Comparison of ENCODE assay signal across 1 cellular context in genomic region chr7:45881759-45882464, GRCh38.
TF ChIP-seq lines count a peak whose summit lies in the region.

No MANE protein-coding gene starts in this region.

TF ChIP-seq in HepG2, 621 proteins besides CTCF, POLR2A, EP300 and RAD21 (continued from another document and continues in another):
- TF ChIP-seq, protein P1, sequence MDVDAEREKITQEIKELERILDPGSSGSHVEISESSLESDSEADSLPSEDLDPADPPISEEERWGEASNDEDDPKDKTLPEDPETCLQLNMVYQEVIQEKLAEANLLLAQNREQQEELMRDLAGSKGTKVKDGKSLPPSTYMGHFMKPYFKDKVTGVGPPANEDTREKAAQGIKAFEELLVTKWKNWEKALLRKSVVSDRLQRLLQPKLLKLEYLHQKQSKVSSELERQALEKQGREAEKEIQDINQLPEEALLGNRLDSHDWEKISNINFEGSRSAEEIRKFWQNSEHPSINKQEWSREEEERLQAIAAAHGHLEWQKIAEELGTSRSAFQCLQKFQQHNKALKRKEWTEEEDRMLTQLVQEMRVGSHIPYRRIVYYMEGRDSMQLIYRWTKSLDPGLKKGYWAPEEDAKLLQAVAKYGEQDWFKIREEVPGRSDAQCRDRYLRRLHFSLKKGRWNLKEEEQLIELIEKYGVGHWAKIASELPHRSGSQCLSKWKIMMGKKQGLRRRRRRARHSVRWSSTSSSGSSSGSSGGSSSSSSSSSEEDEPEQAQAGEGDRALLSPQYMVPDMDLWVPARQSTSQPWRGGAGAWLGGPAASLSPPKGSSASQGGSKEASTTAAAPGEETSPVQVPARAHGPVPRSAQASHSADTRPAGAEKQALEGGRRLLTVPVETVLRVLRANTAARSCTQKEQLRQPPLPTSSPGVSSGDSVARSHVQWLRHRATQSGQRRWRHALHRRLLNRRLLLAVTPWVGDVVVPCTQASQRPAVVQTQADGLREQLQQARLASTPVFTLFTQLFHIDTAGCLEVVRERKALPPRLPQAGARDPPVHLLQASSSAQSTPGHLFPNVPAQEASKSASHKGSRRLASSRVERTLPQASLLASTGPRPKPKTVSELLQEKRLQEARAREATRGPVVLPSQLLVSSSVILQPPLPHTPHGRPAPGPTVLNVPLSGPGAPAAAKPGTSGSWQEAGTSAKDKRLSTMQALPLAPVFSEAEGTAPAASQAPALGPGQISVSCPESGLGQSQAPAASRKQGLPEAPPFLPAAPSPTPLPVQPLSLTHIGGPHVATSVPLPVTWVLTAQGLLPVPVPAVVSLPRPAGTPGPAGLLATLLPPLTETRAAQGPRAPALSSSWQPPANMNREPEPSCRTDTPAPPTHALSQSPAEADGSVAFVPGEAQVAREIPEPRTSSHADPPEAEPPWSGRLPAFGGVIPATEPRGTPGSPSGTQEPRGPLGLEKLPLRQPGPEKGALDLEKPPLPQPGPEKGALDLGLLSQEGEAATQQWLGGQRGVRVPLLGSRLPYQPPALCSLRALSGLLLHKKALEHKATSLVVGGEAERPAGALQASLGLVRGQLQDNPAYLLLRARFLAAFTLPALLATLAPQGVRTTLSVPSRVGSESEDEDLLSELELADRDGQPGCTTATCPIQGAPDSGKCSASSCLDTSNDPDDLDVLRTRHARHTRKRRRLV (CRISPR knock-in tag; IDR thresholded peaks at IDR 0.05) = peak; percentile 83
- peak; percentile 84 for TF ChIP-seq ZNF331 (CRISPR knock-in tag; IDR thresholded peaks at IDR 0.05)
- TF ChIP-seq ZNF615 (CRISPR knock-in tag; IDR thresholded peaks at IDR 0.05; ENCODE audit: borderline replicate concordance) = no peak
- TF ChIP-seq ATF1 (CRISPR knock-in tag; IDR thresholded peaks at IDR 0.05) = no peak
- TF ChIP-seq ZFP82 (CRISPR knock-in tag; IDR thresholded peaks at IDR 0.05; ENCODE audit: borderline replicate concordance) = no peak
- no peak for TF ChIP-seq ZNF839 (CRISPR knock-in tag; IDR thresholded peaks at IDR 0.05; ENCODE audit: borderline replicate concordance)
- no peak for TF ChIP-seq PCBP1 (IDR thresholded peaks at IDR 0.05; ENCODE audit: borderline replicate concordance, low read depth, low read length)
- TF ChIP-seq MEIS1 (CRISPR knock-in tag; IDR thresholded peaks at IDR 0.05; ENCODE audit: borderline replicate concordance) = peak; percentile 95
- peak; percentile 73 for TF ChIP-seq JARID2 (CRISPR knock-in tag; IDR thresholded peaks at IDR 0.05; ENCODE audit: insufficient replicate concordance)
- no peak for TF ChIP-seq ZNF550 (CRISPR knock-in tag; IDR thresholded peaks at IDR 0.05; ENCODE audit: borderline replicate concordance)
- peak; percentile 90; the same call in 1 of the 2 replicates for TF ChIP-seq JDP2 (CRISPR knock-in tag; IDR thresholded peaks at IDR 0.05; ENCODE audit: borderline replicate concordance)
- TF ChIP-seq ZNF205 (CRISPR knock-in tag; IDR thresholded peaks at IDR 0.05) = peak; percentile 96
- peak; percentile 90 for TF ChIP-seq KAT8 (CRISPR knock-in tag; IDR thresholded peaks at IDR 0.05)
- TF ChIP-seq, protein P2, sequence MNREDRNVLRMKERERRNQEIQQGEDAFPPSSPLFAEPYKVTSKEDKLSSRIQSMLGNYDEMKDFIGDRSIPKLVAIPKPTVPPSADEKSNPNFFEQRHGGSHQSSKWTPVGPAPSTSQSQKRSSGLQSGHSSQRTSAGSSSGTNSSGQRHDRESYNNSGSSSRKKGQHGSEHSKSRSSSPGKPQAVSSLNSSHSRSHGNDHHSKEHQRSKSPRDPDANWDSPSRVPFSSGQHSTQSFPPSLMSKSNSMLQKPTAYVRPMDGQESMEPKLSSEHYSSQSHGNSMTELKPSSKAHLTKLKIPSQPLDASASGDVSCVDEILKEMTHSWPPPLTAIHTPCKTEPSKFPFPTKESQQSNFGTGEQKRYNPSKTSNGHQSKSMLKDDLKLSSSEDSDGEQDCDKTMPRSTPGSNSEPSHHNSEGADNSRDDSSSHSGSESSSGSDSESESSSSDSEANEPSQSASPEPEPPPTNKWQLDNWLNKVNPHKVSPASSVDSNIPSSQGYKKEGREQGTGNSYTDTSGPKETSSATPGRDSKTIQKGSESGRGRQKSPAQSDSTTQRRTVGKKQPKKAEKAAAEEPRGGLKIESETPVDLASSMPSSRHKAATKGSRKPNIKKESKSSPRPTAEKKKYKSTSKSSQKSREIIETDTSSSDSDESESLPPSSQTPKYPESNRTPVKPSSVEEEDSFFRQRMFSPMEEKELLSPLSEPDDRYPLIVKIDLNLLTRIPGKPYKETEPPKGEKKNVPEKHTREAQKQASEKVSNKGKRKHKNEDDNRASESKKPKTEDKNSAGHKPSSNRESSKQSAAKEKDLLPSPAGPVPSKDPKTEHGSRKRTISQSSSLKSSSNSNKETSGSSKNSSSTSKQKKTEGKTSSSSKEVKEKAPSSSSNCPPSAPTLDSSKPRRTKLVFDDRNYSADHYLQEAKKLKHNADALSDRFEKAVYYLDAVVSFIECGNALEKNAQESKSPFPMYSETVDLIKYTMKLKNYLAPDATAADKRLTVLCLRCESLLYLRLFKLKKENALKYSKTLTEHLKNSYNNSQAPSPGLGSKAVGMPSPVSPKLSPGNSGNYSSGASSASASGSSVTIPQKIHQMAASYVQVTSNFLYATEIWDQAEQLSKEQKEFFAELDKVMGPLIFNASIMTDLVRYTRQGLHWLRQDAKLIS (CRISPR knock-in tag; IDR thresholded peaks at IDR 0.05) = peak; percentile 48
- TF ChIP-seq IRF9 (CRISPR knock-in tag; IDR thresholded peaks at IDR 0.05; ENCODE audit: borderline replicate concordance) = peak; percentile 79
- TF ChIP-seq PAF1 (CRISPR knock-in tag; IDR thresholded peaks at IDR 0.05) = no peak; the same call in 1 of the 2 replicates
- peak; percentile 51 for TF ChIP-seq POLR2G (IDR thresholded peaks at IDR 0.05; ENCODE audit: low read depth, low read length)
- TF ChIP-seq, protein P3, sequence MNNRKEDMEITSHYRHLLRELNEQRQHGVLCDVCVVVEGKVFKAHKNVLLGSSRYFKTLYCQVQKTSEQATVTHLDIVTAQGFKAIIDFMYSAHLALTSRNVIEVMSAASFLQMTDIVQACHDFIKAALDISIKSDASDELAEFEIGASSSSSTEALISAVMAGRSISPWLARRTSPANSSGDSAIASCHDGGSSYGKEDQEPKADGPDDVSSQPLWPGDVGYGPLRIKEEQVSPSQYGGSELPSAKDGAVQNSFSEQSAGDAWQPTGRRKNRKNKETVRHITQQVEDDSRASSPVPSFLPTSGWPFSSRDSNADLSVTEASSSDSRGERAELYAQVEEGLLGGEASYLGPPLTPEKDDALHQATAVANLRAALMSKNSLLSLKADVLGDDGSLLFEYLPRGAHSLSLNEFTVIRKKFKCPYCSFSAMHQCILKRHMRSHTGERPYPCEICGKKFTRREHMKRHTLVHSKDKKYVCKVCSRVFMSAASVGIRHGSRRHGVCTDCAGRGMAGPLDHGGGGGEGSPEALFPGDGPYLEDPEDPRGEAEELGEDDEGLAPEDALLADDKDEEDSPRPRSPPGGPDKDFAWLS (CRISPR knock-in tag; IDR thresholded peaks at IDR 0.05; ENCODE audit: borderline replicate concordance) = peak; percentile 47; the same call in 1 of the 2 replicates
- no peak for TF ChIP-seq HNRNPUL1 (IDR thresholded peaks at IDR 0.05; ENCODE audit: low read depth, low read length)
- TF ChIP-seq RORA (CRISPR knock-in tag; IDR thresholded peaks at IDR 0.05) = no peak
- peak; percentile 77; the same call in 1 of the 2 replicates for TF ChIP-seq ZBTB10 (CRISPR knock-in tag; IDR thresholded peaks at IDR 0.05; ENCODE audit: borderline replicate concordance)
- no peak for TF ChIP-seq DNMT1 (CRISPR knock-in tag; IDR thresholded peaks at IDR 0.05)
- TF ChIP-seq ZNF263 (CRISPR knock-in tag; IDR thresholded peaks at IDR 0.05) = peak; percentile 56
- TF ChIP-seq HOXA9 (CRISPR knock-in tag; IDR thresholded peaks at IDR 0.05; ENCODE audit: borderline replicate concordance) = peak; percentile 74; the same call in 1 of the 2 replicates
- TF ChIP-seq ZNF282 (IDR thresholded peaks at IDR 0.05; ENCODE audit: partially characterized antibody) = no peak
- TF ChIP-seq GATAD2A (CRISPR knock-in tag; IDR thresholded peaks at IDR 0.05) = peak; percentile 95
- TF ChIP-seq, protein P4, sequence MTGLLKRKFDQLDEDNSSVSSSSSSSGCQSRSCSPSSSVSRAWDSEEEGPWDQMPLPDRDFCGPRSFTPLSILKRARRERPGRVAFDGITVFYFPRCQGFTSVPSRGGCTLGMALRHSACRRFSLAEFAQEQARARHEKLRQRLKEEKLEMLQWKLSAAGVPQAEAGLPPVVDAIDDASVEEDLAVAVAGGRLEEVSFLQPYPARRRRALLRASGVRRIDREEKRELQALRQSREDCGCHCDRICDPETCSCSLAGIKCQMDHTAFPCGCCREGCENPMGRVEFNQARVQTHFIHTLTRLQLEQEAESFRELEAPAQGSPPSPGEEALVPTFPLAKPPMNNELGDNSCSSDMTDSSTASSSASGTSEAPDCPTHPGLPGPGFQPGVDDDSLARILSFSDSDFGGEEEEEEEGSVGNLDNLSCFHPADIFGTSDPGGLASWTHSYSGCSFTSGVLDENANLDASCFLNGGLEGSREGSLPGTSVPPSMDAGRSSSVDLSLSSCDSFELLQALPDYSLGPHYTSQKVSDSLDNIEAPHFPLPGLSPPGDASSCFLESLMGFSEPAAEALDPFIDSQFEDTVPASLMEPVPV (CRISPR knock-in tag; IDR thresholded peaks at IDR 0.05) = peak; percentile 45; the same call in 1 of the 2 replicates
- no peak for TF ChIP-seq MTA3 (CRISPR knock-in tag; IDR thresholded peaks at IDR 0.05)
- peak; percentile 94 for TF ChIP-seq ZNF746 (CRISPR knock-in tag; IDR thresholded peaks at IDR 0.05)
- peak; percentile 97 for TF ChIP-seq ZNF292 (CRISPR knock-in tag; IDR thresholded peaks at IDR 0.05; ENCODE audit: borderline replicate concordance, low read depth)
- peak; percentile 61; the same call in 1 of the 2 replicates for TF ChIP-seq ZNF230 (CRISPR knock-in tag; IDR thresholded peaks at IDR 0.05)
- TF ChIP-seq THYN1 (CRISPR knock-in tag; IDR thresholded peaks at IDR 0.05; ENCODE audit: borderline replicate concordance, low read depth) = no peak
- TF ChIP-seq ZFP41 (CRISPR knock-in tag; IDR thresholded peaks at IDR 0.05; ENCODE audit: borderline replicate concordance) = no peak
- no peak for TF ChIP-seq NR3C1 (CRISPR knock-in tag; IDR thresholded peaks at IDR 0.05)
- TF ChIP-seq CREB3 (CRISPR knock-in tag; IDR thresholded peaks at IDR 0.05) = no peak
- peak; percentile 36; the same call in 1 of the 2 replicates for TF ChIP-seq FOXA1 (IDR thresholded peaks at IDR 0.05)
- TF ChIP-seq FOXA1 (CRISPR knock-in tag; IDR thresholded peaks at IDR 0.05) = peak; percentile 79
- TF ChIP-seq ZC3H4 (CRISPR knock-in tag; IDR thresholded peaks at IDR 0.05; ENCODE audit: borderline replicate concordance) = no peak
- TF ChIP-seq HINFP (CRISPR knock-in tag; IDR thresholded peaks at IDR 0.05; ENCODE audit: low read depth) = 0 out of 2 replicates have a peak, but pooled peaks have one; percentile 38
- TF ChIP-seq GATA4 (IDR thresholded peaks at IDR 0.05; ENCODE audit: borderline replicate concordance, low read depth) = peak; percentile 100
- TF ChIP-seq ZNF432 (CRISPR knock-in tag; IDR thresholded peaks at IDR 0.05; ENCODE audit: borderline replicate concordance) = no peak
- peak; percentile 99 for TF ChIP-seq MED8 (CRISPR knock-in tag; IDR thresholded peaks at IDR 0.05; ENCODE audit: insufficient replicate concordance)
- TF ChIP-seq TOPORS (CRISPR knock-in tag; IDR thresholded peaks at IDR 0.05) = no peak
- peak; percentile 99 for TF ChIP-seq NCOA1 (CRISPR knock-in tag; IDR thresholded peaks at IDR 0.05)
- TF ChIP-seq MTF2 (CRISPR knock-in tag; IDR thresholded peaks at IDR 0.05; ENCODE audit: borderline replicate concordance) = no peak
- TF ChIP-seq ADNP (CRISPR knock-in tag; IDR thresholded peaks at IDR 0.05) = peak; percentile 92
- no peak for TF ChIP-seq U2AF2 (IDR thresholded peaks at IDR 0.05; ENCODE audit: low read depth, low read length)
- no peak for TF ChIP-seq ETV6 (CRISPR knock-in tag; conservative IDR thresholded peaks at IDR 0.05)
- TF ChIP-seq RFXAP (CRISPR knock-in tag; IDR thresholded peaks at IDR 0.05; ENCODE audit: borderline replicate concordance) = peak; percentile 86
- TF ChIP-seq TGIF2 (CRISPR knock-in tag; IDR thresholded peaks at IDR 0.05) = peak; percentile 87
- no peak for TF ChIP-seq ZNF496 (CRISPR knock-in tag; IDR thresholded peaks at IDR 0.05; ENCODE audit: insufficient replicate concordance)
